ENCODE assay signal across 22 cellular contexts in genomic region chr4:182799515-182800215, GRCh38.
"Had no signal": no experiment of that assay in that cellular context is flagged by ENCODE, and none has a peak within 500 bp of the region (broad histone marks: within the 10 kb centered on the region; RNA-seq: fewer than 3 reads in every experiment).

No MANE protein-coding gene starts in this region.

- ATAC-seq: left ventricle myocardium superior; lower lobe of right lung; mucosa of descending colon; natural killer cell treated with Interleukin-12 subunit alpha and Interleukin-12 subunit beta and Interleukin-15 and Interleukin-18, amount 100 ng/mL, for 72 hours; psoas muscle; right cardiac atrium; stimulated activated effector memory CD8-positive, alpha-beta T cell treated with anti-CD3 and anti-CD28 coated beads, Interleukin-12 subunit alpha, Interleukin-12 subunit beta, amount 100 ng/mL, for 72 hours had no signal

- H3K36me3 Mint-ChIP-seq: immature natural killer cell; naive B cell; natural killer cell treated with Interleukin-12 subunit alpha and Interleukin-12 subunit beta and Interleukin-15 and Interleukin-18, amount 100 ng/mL, for 72 hours; stimulated activated effector memory CD8-positive, alpha-beta T cell treated with anti-CD3 and anti-CD28 coated beads, Interleukin-12 subunit alpha, Interleukin-12 subunit beta, amount 100 ng/mL, for 72 hours had no signal

- H3K36me3 ChIP-seq: lower lobe of right lung, suprapubic skin, thyroid gland had no signal

- H3K9me3 ChIP-seq: lower lobe of right lung, mucosa of descending colon, psoas muscle, sigmoid colon, suprapubic skin, thyroid gland had no signal

- H3K4me3 ChIP-seq: dorsolateral prefrontal cortex, lower lobe of right lung, mucosa of descending colon, psoas muscle, sigmoid colon, suprapubic skin, thyroid gland had no signal

- H3K9me3 Mint-ChIP-seq: natural killer cell treated with Interleukin-12 subunit alpha and Interleukin-12 subunit beta and Interleukin-15 and Interleukin-18, amount 100 ng/mL, for 72 hours; stimulated activated effector memory CD8-positive, alpha-beta T cell treated with anti-CD3 and anti-CD28 coated beads, Interleukin-12 subunit alpha, Interleukin-12 subunit beta, amount 100 ng/mL, for 72 hours; stimulated activated naive CD8-positive, alpha-beta T cell treated with anti-CD3 and anti-CD28 coated beads, Interleukin-15, Interleukin-2, amounts not matched to agents 100 ng/mL and 50 ng/mL, for 24 hours; type B pancreatic cell had no signal

- H3K4me1 Mint-ChIP-seq: immature natural killer cell; naive B cell; stimulated activated effector memory CD8-positive, alpha-beta T cell treated with anti-CD3 and anti-CD28 coated beads, Interleukin-12 subunit alpha, Interleukin-12 subunit beta, amount 100 ng/mL, for 72 hours had no signal

- H3K4me3 Mint-ChIP-seq: immature natural killer cell; naive B cell; natural killer cell treated with Interleukin-12 subunit alpha and Interleukin-12 subunit beta and Interleukin-15 and Interleukin-18, amount 100 ng/mL, for 72 hours; neural crest cell; stimulated activated effector memory CD8-positive, alpha-beta T cell treated with anti-CD3 and anti-CD28 coated beads, Interleukin-12 subunit alpha, Interleukin-12 subunit beta, amount 100 ng/mL, for 72 hours; stimulated activated naive CD8-positive, alpha-beta T cell treated with anti-CD3 and anti-CD28 coated beads, Interleukin-15, Interleukin-2, amounts not matched to agents 100 ng/mL and 50 ng/mL, for 24 hours; type B pancreatic cell had no signal

- H3K27me3 ChIP-seq: sigmoid colon, suprapubic skin, thyroid gland had no signal

- DNase-seq: effector CD4-positive, alpha-beta T cell; hypothalamus; immature natural killer cell; islet precursor cell; kidney glomerular epithelial cell; left ventricle myocardium superior; lower lobe of right lung; mucosa of descending colon; naive B cell; psoas muscle; sigmoid colon; stimulated activated CD4-positive, alpha-beta T cell treated with anti-CD3 and anti-CD28 coated beads, Interleukin-2, amount 100 ng/mL, for 24 hours; stimulated activated CD4-positive, alpha-beta T cell treated with anti-CD3 and anti-CD28 coated beads, Interleukin-4, amount 100 ng/mL, for 24 hours; thyroid gland had no signal

- H3K27ac Mint-ChIP-seq: immature natural killer cell; naive B cell; natural killer cell treated with Interleukin-12 subunit alpha and Interleukin-12 subunit beta and Interleukin-15 and Interleukin-18, amount 100 ng/mL, for 72 hours; stimulated activated effector memory CD8-positive, alpha-beta T cell treated with anti-CD3 and anti-CD28 coated beads, Interleukin-12 subunit alpha, Interleukin-12 subunit beta, amount 100 ng/mL, for 72 hours; stimulated activated naive CD8-positive, alpha-beta T cell treated with anti-CD3 and anti-CD28 coated beads, Interleukin-15, Interleukin-2, amounts not matched to agents 100 ng/mL and 50 ng/mL, for 24 hours; type B pancreatic cell had no signal

- H3K27ac ChIP-seq: dorsolateral prefrontal cortex, lower lobe of right lung, psoas muscle, sigmoid colon, suprapubic skin, thyroid gland had no signal

- H3K4me1 ChIP-seq: lower lobe of right lung, psoas muscle, sigmoid colon, suprapubic skin, thyroid gland had no signal

- H3K27me3 Mint-ChIP-seq: type B pancreatic cell had no signal
